ENCODE assay signal across 17 cellular contexts in genomic region chr16:75102595-75102994, GRCh38. TPM values are rescaled to one million over a fixed set of nuclear protein-coding genes. Genes with fewer than 3 reads are reported as not detected.
DNase-seq lines count a peak whose midpoint lies in the region; ATAC-seq and TF ChIP-seq lines count a peak whose summit lies in the region.
"Had no signal": no experiment of that assay in that cellular context is flagged by ENCODE, and none has a peak within 500 bp of the region (broad histone marks: within the 10 kb centered on the region; RNA-seq: fewer than 3 reads in every experiment).

No MANE protein-coding gene starts in this region.

- H3K36me3 Mint-ChIP-seq in T-helper 17 cell (ENCODE audit: low read depth) (no peaks in the 10 kb centered on the region), neural progenitor cell (peaks cover 26% of the 10 kb centered on the region)

- H3K4me3 Mint-ChIP-seq in T-helper 17 cell (no peak overlapping the region), neural progenitor cell (no peak overlapping the region)
- H3K4me3 Mint-ChIP-seq: B cell had no signal

- TF ChIP-seq CTCF in neural progenitor cell (IDR thresholded peaks at IDR 0.05): no peak

- H3K27ac Mint-ChIP-seq in T-helper 17 cell (peak overlapping the region; percentile 98), neural progenitor cell (no peak overlapping the region)
- H3K27ac Mint-ChIP-seq: B cell had no signal

- H3K79me2 ChIP-seq in neural progenitor cell (ENCODE audit: low read depth): peaks cover 8% of the 10 kb centered on the region

- peak; percentile 0 for DNase-seq in 8988T
- DNase-seq in T-helper 17 cell: no peak
- peak; percentile 84 for DNase-seq in mesenteric fat pad (ENCODE audit: low spot score)
- DNase-seq in neural progenitor cell (ENCODE audit: low spot score): no peak
- no peak for DNase-seq in DMS53 treated with DMSO at 0.1 percent for 48 hours (lab: John Stamatoyannopoulos, UW; ENCODE audit: unreplicated experiment)
- no peak for DNase-seq in hypothalamus (lab: John Stamatoyannopoulos, UW)
- DNase-seq: DMS 273 treated with DMSO at 0.1 percent for 48 hours, GOT3, KG1, NCI-H1436, NCI-H2029, NCI-H2171 treated with DMSO at 0.1 percent for 48 hours, NCI-H748 treated with DMSO at 0.1 percent for 48 hours, PC-3 had no signal

- no peak for ATAC-seq in T-helper 17 cell
- ATAC-seq: PC-3 had no signal

- H3K4me2 ChIP-seq in BLaER1 treated with 17β-estradiol and CSF1 and Interleukin-3, amounts not matched to agents 10 nM and 100 nM: peak overlapping the region in 9 of 11 experiments; percentile 22 to 97 (median 92); a peak in 16 of 22 replicates
- H3K4me2 ChIP-seq in neural progenitor cell: no peak overlapping the region

- no peaks in the 10 kb centered on the region for H3K9me3 ChIP-seq in BLaER1 treated with 17β-estradiol and CSF1 and Interleukin-3, amounts not matched to agents 10 nM and 100 nM (replicated peaks in 1 of 11)
- H3K9me3 ChIP-seq in T-helper 17 cell (ENCODE audit: control insufficient read depth, low read length, poor library complexity, severe bottlenecking): no peaks in the 10 kb centered on the region
- H3K9me3 ChIP-seq in neural progenitor cell (ENCODE audit: low read depth): no peaks in the 10 kb centered on the region

- no peaks in the 10 kb centered on the region for H3K27me3 ChIP-seq in BLaER1 treated with 17β-estradiol and CSF1 and Interleukin-3, amounts not matched to agents 10 nM and 100 nM
- no peaks in the 10 kb centered on the region for H3K27me3 ChIP-seq in neural progenitor cell

- H3K4me3 ChIP-seq in BLaER1 treated with 17β-estradiol and CSF1 and Interleukin-3, amounts not matched to agents 10 nM and 100 nM: no peak overlapping the region
- no peak overlapping the region for H3K4me3 ChIP-seq in neural progenitor cell

- H4K20me1 ChIP-seq in BLaER1 treated with 17β-estradiol and CSF1 and Interleukin-3, amounts not matched to agents 10 nM and 100 nM: peaks cover 0 to 57% (median 27%) of the 10 kb centered on the region in 11 experiments; a peak in 14 of 22 replicates
- H4K20me1 ChIP-seq in neural progenitor cell (ENCODE audit: low read depth): peaks cover 55% of the 10 kb centered on the region

- peak overlapping the region in 1 of 11 experiments; percentile 6; a peak in 1 of 22 replicates for H3K9ac ChIP-seq in BLaER1 treated with 17β-estradiol and CSF1 and Interleukin-3, amounts not matched to agents 10 nM and 100 nM
- no peak overlapping the region for H3K9ac ChIP-seq in neural progenitor cell

- no peak overlapping the region for H2AFZ ChIP-seq in neural progenitor cell (replicated peaks)

- H3K27me3 Mint-ChIP-seq in T-helper 17 cell: no peaks in the 10 kb centered on the region
- peaks cover 10% of the 10 kb centered on the region for H3K27me3 Mint-ChIP-seq in neural progenitor cell (ENCODE audit: insufficient read depth, low read depth)

- H3K4me1 Mint-ChIP-seq in T-helper 17 cell (peaks cover 56% of the 10 kb centered on the region), neural progenitor cell (peaks cover 37% of the 10 kb centered on the region)

- no peaks in the 10 kb centered on the region for H3K9me3 Mint-ChIP-seq in neural progenitor cell

- peaks cover 0 to 45% (median 18%) of the 10 kb centered on the region in 11 experiments; a peak in 13 of 22 replicates for H3K36me3 ChIP-seq in BLaER1 treated with 17β-estradiol and CSF1 and Interleukin-3, amounts not matched to agents 10 nM and 100 nM
- no peaks in the 10 kb centered on the region for H3K36me3 ChIP-seq in neural progenitor cell

- H3K4me1 ChIP-seq in BLaER1 treated with 17β-estradiol and CSF1 and Interleukin-3, amounts not matched to agents 10 nM and 100 nM: peaks cover 80 to 98% (median 97%) of the 10 kb centered on the region in 10 experiments
- peaks cover 28% of the 10 kb centered on the region for H3K4me1 ChIP-seq in neural progenitor cell

- peaks cover 4% of the 10 kb centered on the region for H3F3A ChIP-seq in neural progenitor cell (ENCODE audit: low read depth)

- peak overlapping the region in 5 of 11 experiments; percentile 16 to 81 (median 35); a peak in 8 of 22 replicates for H3K27ac ChIP-seq in BLaER1 treated with 17β-estradiol and CSF1 and Interleukin-3, amounts not matched to agents 10 nM and 100 nM
- H3K27ac ChIP-seq in neural progenitor cell: no peak overlapping the region
- H3K27ac ChIP-seq: RWPE1 had no signal

RNA-seq across cellular contexts. Expression of gene LDHD, which starts 14.0 kb away (rescaled TPM):
- total RNA-seq in T-helper 17 cell (under 1 TPM in 1 of 2 donors, not detected in 1; 0.62 TPM), mesenteric fat pad (10.2 TPM), neural progenitor cell (ENCODE audit: low replicate concordance) (0.60 and 3.8 TPM in 2 replicates)
- total RNA-seq: B cell had no signal

RNA-seq across cellular contexts. Expression of gene ZFP1, which starts 45.7 kb away (rescaled TPM):
- total RNA-seq in T-helper 17 cell: 10 to 100 TPM; 10.2 to 10.4 TPM
- 6.2 TPM for total RNA-seq in mesenteric fat pad
- 26.2 and 35.4 TPM in 2 replicates for total RNA-seq in neural progenitor cell (ENCODE audit: low replicate concordance)

Comparison
In these comparisons a context has a peak if more than half of its experiments do, and no peak if none do; other contexts are left out.
1. DNase-seq: peak in 8988T (single experiment) and mesenteric fat pad (single experiment); none in T-helper 17 cell (0 of 3), neural progenitor cell (single experiment), DMS53 treated with DMSO at 0.1 percent for 48 hours (single experiment) and hypothalamus (0 of 51).